Comparison of ENCODE assay signal across 21 cellular contexts in the genomic region with DNA sequence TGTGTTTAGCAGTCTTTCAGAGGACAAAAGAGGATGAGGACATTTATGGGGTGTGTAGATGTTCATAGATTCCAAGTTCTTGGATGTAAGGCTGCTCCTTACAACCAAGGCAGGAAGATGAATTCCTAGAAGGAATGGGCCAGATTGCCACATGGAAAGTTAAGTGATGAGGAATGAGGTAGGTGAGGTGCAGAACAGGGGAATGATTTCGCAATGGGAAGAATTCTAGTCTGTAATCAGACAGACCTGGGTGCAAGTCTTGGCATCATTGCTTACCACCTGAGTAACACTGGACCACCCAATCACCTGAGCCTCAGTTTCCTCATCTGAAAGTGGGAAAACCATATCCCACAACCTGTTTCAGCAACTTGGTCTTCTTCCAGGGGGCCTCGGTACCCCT.
DNase-seq lines count a peak whose midpoint lies in the region; ATAC-seq, FAIRE-seq and TF ChIP-seq lines count a peak whose summit lies in the region.
"Had no signal": no experiment of that assay in that cellular context is flagged by ENCODE, and none has a peak within 500 bp of the region (broad histone marks: within the 10 kb centered on the region; RNA-seq: fewer than 3 reads in every experiment).

No MANE protein-coding gene starts in this region.

- no peak for TF ChIP-seq CTCF in HepG2 (CRISPR knock-in tag; IDR thresholded peaks at IDR 0.05)
- TF ChIP-seq CTCF in right lobe of liver (IDR thresholded peaks at IDR 0.05), result no peak
- TF ChIP-seq CTCF in K562 (IDR thresholded peaks at IDR 0.05 in 2 of 3, conservative IDR thresholded peaks at IDR 0.05 in 1 of 3; ENCODE audit: insufficient read depth in 2 of 3, low read depth in 1 of 3, low read length in 3 of 3), result no peak
- no peak for TF ChIP-seq CTCF in epithelial cell of esophagus (IDR thresholded peaks at IDR 0.05; ENCODE audit: insufficient read depth, low read depth, low read length, missing control alignments)

- CTCF ChIA-PET in HepG2 (lab: Yijun Ruan, JAX; ENCODE audit: low intra/inter-chr PET ratio, low total read pairs) (no interaction called here), K562 (lab: Yijun Ruan, JAX; ENCODE audit: low intra/inter-chr PET ratio) (interaction anchor here (0.5 kb wide), 1 partner anchor 162 kb away, joined by 3 read pairs; no protein-coding TSS in a partner anchor)

- H4K20me1 ChIP-seq in HepG2 (ENCODE audit: insufficient read depth, low read length), result no peaks in the 10 kb centered on the region
- no peaks in the 10 kb centered on the region for H4K20me1 ChIP-seq in K562 (replicated peaks; ENCODE audit: control insufficient read depth, insufficient read depth, low read length)

- no peak for FAIRE-seq in HepG2 (lab: Jason Lieb, UNC)
- FAIRE-seq in K562 (lab: Jason Lieb, UNC), result no peak
- FAIRE-seq: A549, G401.6, GM12892 had no signal

- no peak overlapping the region for H3K27ac ChIP-seq in HepG2 (ENCODE audit: extremely low read length, insufficient read depth, low read length)
- no peak overlapping the region for H3K27ac ChIP-seq in right lobe of liver
- no peak overlapping the region for H3K27ac ChIP-seq in K562 (ENCODE audit: extremely low read depth, low read depth, low read length)
- H3K27ac ChIP-seq: A549 had no signal

- H3K9me1 ChIP-seq in K562 (ENCODE audit: control insufficient read depth, insufficient read depth, low read length), result no peaks in the 10 kb centered on the region

- TF ChIP-seq POLR2A in HepG2 (IDR thresholded peaks at IDR 0.05; ENCODE audit: insufficient read depth in 1 of 2, low read depth in 2 of 2, low read length in 2 of 2), result no peak
- no peak for TF ChIP-seq POLR2A in right lobe of liver (IDR thresholded peaks at IDR 0.05)
- TF ChIP-seq POLR2A in K562 (conservative IDR thresholded peaks at IDR 0.05), result no peak

- no peak for ATAC-seq in HepG2
- ATAC-seq in right lobe of liver, result no peak
- ATAC-seq in K562, result no peak

- no peak for DNase-seq in HepG2 (ENCODE audit: low spot score)
- no peak for DNase-seq in right lobe of liver
- DNase-seq in K562 (ENCODE audit: extremely low read depth in 1 of 4, low spot score in 3 of 4), result no peak
- peak; percentile 27 for DNase-seq in epithelial cell of esophagus (ENCODE audit: low read depth)
- DNase-seq in OCI-M1 (lab: John Stamatoyannopoulos, UW), result no peak
- no peak for DNase-seq in D341Med (ENCODE audit: low spot score)
- no peak for DNase-seq in KBM-7
- DNase-seq: 8988T; ACHN; C1 segment of cervical spinal cord; Calu3; CD4-positive, alpha-beta memory T cell; COR-L47; DMS153; DND-41; GOT3; H7; HCEC 1CT had no signal

- no peak overlapping the region for H2AFZ ChIP-seq in HepG2 (ENCODE audit: low read length)
- no peak overlapping the region for H2AFZ ChIP-seq in K562 (ENCODE audit: low read depth, low read length)

- H3K4me3 ChIP-seq in HepG2 (replicated peaks in 1 of 3; ENCODE audit: insufficient read depth in 1 of 3, low read depth in 2 of 3, low read length in 3 of 3) (no peak overlapping the region), right lobe of liver (no peak overlapping the region), K562 (no peak overlapping the region), epithelial cell of esophagus (ENCODE audit: low read length) (no peak overlapping the region)
- H3K4me3 ChIP-seq: A549 had no signal

- in situ Hi-C loops in HepG2 (cut with HindIII; ENCODE audit: extremely low pct_ligation_motif_present, low pct_unique_long_range_greater_than_20kb), result no loop called here
- in situ Hi-C loops in K562 (cut with MboI), result no loop called here
- in situ Hi-C loops in KBM-7 (cut with MboI; ENCODE audit: low pct_unique_long_range_greater_than_20kb, low sequenced_read_pairs), result no loop called here

- H3K4me2 ChIP-seq in HepG2 (ENCODE audit: low read depth, low read length), result no peak overlapping the region
- H3K4me2 ChIP-seq in K562 (ENCODE audit: insufficient read depth, low read length), result no peak overlapping the region
- H3K4me2 ChIP-seq: A549 had no signal

- H3K79me2 ChIP-seq in HepG2 (ENCODE audit: insufficient read depth, low read length) (no peaks in the 10 kb centered on the region), K562 (ENCODE audit: control insufficient read depth, insufficient read depth, low read length) (no peaks in the 10 kb centered on the region)

- intact Hi-C loops in HepG2 (cut with micrococcal nuclease; ENCODE audit: unreplicated experiment) (no loop called here), right lobe of liver (cut with DNase I) (no loop called here), K562 (cut with micrococcal nuclease) (no loop called here)

- BruUV-seq in HepG2 (replicated peaks; lab: Mats Ljungman, UMichigan), result no TSS peak
- no TSS peak for BruUV-seq in K562 (replicated peaks; lab: Mats Ljungman, UMichigan)

- H3K9ac ChIP-seq in HepG2 (ENCODE audit: insufficient read depth, low read depth, low read length) (no peak overlapping the region), K562 (ENCODE audit: insufficient read depth in 1 of 2, low read depth in 2 of 2, low read length in 2 of 2) (no peak overlapping the region)

- 0% methylated on average over 2 of the region's 2 CpGs for WGBS in HepG2 (ENCODE audit: low lambda C conversion rate)
- no CpG with 5 or more reads among the region's 2 CpGs for WGBS in right lobe of liver (ENCODE audit: insufficient coverage, low coverage, low lambda C conversion rate, missing lambda C conversion rate)
- WGBS in K562 (ENCODE audit: insufficient coverage, low coverage, missing lambda C conversion rate), result 0% methylated on average over 2 of the region's 2 CpGs

- no peaks in the 10 kb centered on the region for H3K9me3 ChIP-seq in HepG2 (ENCODE audit: low read length)
- no peaks in the 10 kb centered on the region for H3K9me3 ChIP-seq in right lobe of liver
- H3K9me3 ChIP-seq in K562 (replicated peaks; ENCODE audit: control insufficient read depth, insufficient read depth, low read depth, low read length), result no peaks in the 10 kb centered on the region

- TF ChIP-seq EP300 in HepG2 (IDR thresholded peaks at IDR 0.05; ENCODE audit: low read depth in 2 of 2, low read length in 2 of 2), result no peak
- TF ChIP-seq EP300 in HepG2 (CRISPR knock-in tag; IDR thresholded peaks at IDR 0.05; ENCODE audit: borderline replicate concordance), result no peak
- TF ChIP-seq EP300 in K562 (IDR thresholded peaks at IDR 0.05; ENCODE audit: low read length), result no peak

- H3K4me1 ChIP-seq in HepG2 (ENCODE audit: insufficient read depth, low read length) (no peaks in the 10 kb centered on the region), right lobe of liver (no peaks in the 10 kb centered on the region), K562 (replicated peaks in 1 of 2; ENCODE audit: control insufficient read depth in 2 of 2, insufficient read depth in 2 of 2, low read length in 2 of 2) (no peaks in the 10 kb centered on the region)
- H3K4me1 ChIP-seq: A549 had no signal

- no peaks in the 10 kb centered on the region for H3K27me3 ChIP-seq in HepG2 (ENCODE audit: control insufficient read depth in 1 of 2, insufficient read depth in 2 of 2, low read length in 2 of 2)
- H3K27me3 ChIP-seq in right lobe of liver, result no peaks in the 10 kb centered on the region
- no peaks in the 10 kb centered on the region for H3K27me3 ChIP-seq in K562 (ENCODE audit: control insufficient read depth in 2 of 2, insufficient read depth in 2 of 2, low read length in 2 of 2)

- no peaks in the 10 kb centered on the region for H3K36me3 ChIP-seq in HepG2 (replicated peaks in 1 of 2; ENCODE audit: control insufficient read depth in 1 of 2, insufficient read depth in 2 of 2, low read length in 2 of 2)
- no peaks in the 10 kb centered on the region for H3K36me3 ChIP-seq in right lobe of liver
- no peaks in the 10 kb centered on the region for H3K36me3 ChIP-seq in K562 (ENCODE audit: control insufficient read depth, insufficient read depth, low read length)

- POLR2A ChIA-PET in HepG2 (lab: Yijun Ruan, JAX) (no interaction called here), K562 (lab: Yijun Ruan, JAX) (interaction anchor here (0.6 kb wide), 1 partner anchor 473 kb away, joined by 3 read pairs; no protein-coding TSS in a partner anchor)

- TF ChIP-seq RAD21 in HepG2 (CRISPR knock-in tag; IDR thresholded peaks at IDR 0.05) (no peak), K562 (CRISPR knock-in tag; conservative IDR thresholded peaks at IDR 0.05 in 1 of 2, IDR thresholded peaks at IDR 0.05 in 1 of 2) (no peak)

TF ChIP-seq in HepG2, 621 proteins besides CTCF, POLR2A, EP300 and RAD21:
- TF ChIP-seq CBX2 (IDR thresholded peaks at IDR 0.05; ENCODE audit: low read depth, low read length), result no peak
- TF ChIP-seq CBX2 (CRISPR knock-in tag; IDR thresholded peaks at IDR 0.05; ENCODE audit: low read depth), result no peak
- TF ChIP-seq CEBPB (IDR thresholded peaks at IDR 0.05; ENCODE audit: borderline replicate concordance, low read depth, low read length), result peak; percentile 77
- TF ChIP-seq, protein P1, sequence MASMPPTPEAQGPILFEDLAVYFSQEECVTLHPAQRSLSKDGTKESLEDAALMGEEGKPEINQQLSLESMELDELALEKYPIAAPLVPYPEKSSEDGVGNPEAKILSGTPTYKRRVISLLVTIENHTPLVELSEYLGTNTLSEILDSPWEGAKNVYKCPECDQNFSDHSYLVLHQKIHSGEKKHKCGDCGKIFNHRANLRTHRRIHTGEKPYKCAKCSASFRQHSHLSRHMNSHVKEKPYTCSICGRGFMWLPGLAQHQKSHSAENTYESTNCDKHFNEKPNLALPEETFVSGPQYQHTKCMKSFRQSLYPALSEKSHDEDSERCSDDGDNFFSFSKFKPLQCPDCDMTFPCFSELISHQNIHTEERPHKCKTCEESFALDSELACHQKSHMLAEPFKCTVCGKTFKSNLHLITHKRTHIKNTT (CRISPR knock-in tag; IDR thresholded peaks at IDR 0.05), result no peak

TF ChIP-seq in K562, 482 proteins besides CTCF, POLR2A, EP300 and RAD21:
- no peak for TF ChIP-seq ZNF134 (CRISPR knock-in tag; conservative IDR thresholded peaks at IDR 0.05)
- TF ChIP-seq SRSF7 (optimal IDR thresholded peaks at IDR 0.05; ENCODE audit: low read depth, low read length), result no peak
- TF ChIP-seq SRF (CRISPR knock-in tag; IDR thresholded peaks at IDR 0.05), result no peak
- TF ChIP-seq CEBPB (tag; IDR thresholded peaks at IDR 0.05), result peak; percentile 63; the same call in 1 of the 2 replicates
- no peak for TF ChIP-seq CEBPG (CRISPR knock-in tag; IDR thresholded peaks at IDR 0.05)
- TF ChIP-seq CEBPG (tag; conservative IDR thresholded peaks at IDR 0.05 in 1 of 2, IDR thresholded peaks at IDR 0.05 in 1 of 2), result 0 out of 4 replicates have a peak, but pooled peaks of 1 of the 2 experiments have one; percentile 21
